Comparison of ENCODE assay signal across 14 cellular contexts in the genomic region with DNA sequence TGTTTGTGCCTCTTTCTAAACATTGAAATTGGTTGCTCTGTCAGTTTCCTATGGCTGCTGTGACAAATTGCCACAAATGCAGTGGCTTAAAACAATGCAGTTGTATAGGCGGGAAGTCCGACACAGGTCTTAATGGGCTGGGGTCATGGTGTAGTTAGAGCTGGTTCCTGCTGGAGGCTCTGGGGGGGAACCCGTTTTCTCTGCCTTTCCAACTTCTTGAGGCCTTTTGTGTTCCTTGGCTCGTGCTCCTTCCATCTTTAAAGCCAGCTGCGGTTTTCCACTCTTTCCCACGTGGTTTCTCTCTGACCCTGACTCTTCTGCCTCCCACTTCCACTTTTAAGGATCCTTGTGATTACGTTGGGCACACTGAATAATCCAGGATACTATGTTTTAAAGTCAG. TPM values are rescaled to one million over a fixed set of nuclear protein-coding genes. Genes with fewer than 3 reads are reported as not detected.
A peak's percentile ranks its signal among the peaks of the same experiment; 100 is the strongest.
DNase-seq lines count a peak whose midpoint lies in the region; ATAC-seq, FAIRE-seq and TF ChIP-seq lines count a peak whose summit lies in the region.
"Had no signal": no experiment of that assay in that cellular context is flagged by ENCODE, and none has a peak within 500 bp of the region (broad histone marks: within the 10 kb centered on the region; RNA-seq: fewer than 3 reads in every experiment).

No MANE protein-coding gene starts in this region.

- H3K4me1 Mint-ChIP-seq in HFFc6 (ENCODE audit: low read depth), result peaks cover 45% of the 10 kb centered on the region
- no peaks in the 10 kb centered on the region for H3K4me1 Mint-ChIP-seq in activated CD4-positive, alpha-beta T cell treated with anti-CD3 and anti-CD28 coated beads, Interleukin-2, amount 10 ng/mL, durations not matched to agents 7 days and 5 days

- no peaks in the 10 kb centered on the region for H3K27me3 ChIP-seq in skeletal muscle tissue (ENCODE audit: control insufficient read depth in 3 of 3, insufficient read depth in 3 of 3, low read length in 3 of 3)
- H3K27me3 ChIP-seq: SJSA1, tibial nerve had no signal

- H3K27me3 Mint-ChIP-seq in HFFc6 (ENCODE audit: insufficient read depth), result no peaks in the 10 kb centered on the region
- H3K27me3 Mint-ChIP-seq in activated CD4-positive, alpha-beta T cell treated with anti-CD3 and anti-CD28 coated beads, Interleukin-2, amount 10 ng/mL, durations not matched to agents 7 days and 5 days, result peaks cover 15% of the 10 kb centered on the region

- H3K4me1 ChIP-seq in kidney (ENCODE audit: control insufficient read depth in 1 of 2, insufficient read depth in 1 of 2, low read depth in 1 of 2, low read length in 2 of 2), result peaks cover 9 to 21% of the 10 kb centered on the region in 2 donors
- peaks cover 37 to 42% (median 41%) of the 10 kb centered on the region in 3 donors for H3K4me1 ChIP-seq in skeletal muscle tissue (ENCODE audit: control insufficient read depth in 3 of 3, insufficient read depth in 3 of 3, low read length in 3 of 3)

- intact Hi-C loops in kidney (cut with DNase I), result no loop called here

- H3K4me3 ChIP-seq in choroid plexus epithelial cell (ENCODE audit: low read depth, low read length), result no peak overlapping the region
- H3K4me3 ChIP-seq in kidney (ENCODE audit: low read length in 2 of 2), result no peak overlapping the region
- no peak overlapping the region for H3K4me3 ChIP-seq in skeletal muscle tissue (ENCODE audit: low read length in 3 of 3)
- H3K4me3 ChIP-seq: SJSA1, tibial nerve had no signal

- H3K36me3 ChIP-seq in kidney (ENCODE audit: control insufficient read depth in 1 of 2, insufficient read depth in 2 of 2, low read length in 2 of 2), result peaks cover 0 to 3% of the 10 kb centered on the region in 2 donors
- no peaks in the 10 kb centered on the region for H3K36me3 ChIP-seq in skeletal muscle tissue (ENCODE audit: control insufficient read depth in 3 of 3, insufficient read depth in 3 of 3, low read length in 3 of 3)
- H3K36me3 ChIP-seq: SJSA1, tibial nerve had no signal

- H3K9ac ChIP-seq in kidney (ENCODE audit: low read length in 2 of 2) (no peak overlapping the region), skeletal muscle tissue (ENCODE audit: low read depth in 1 of 3, low read length in 3 of 3) (no peak overlapping the region)

- H3K27ac ChIP-seq in kidney (ENCODE audit: low read depth in 2 of 2, low read length in 2 of 2) (peak overlapping the region; percentile 9 to 71), skeletal muscle tissue (ENCODE audit: low read depth, low read length) (peak overlapping the region; percentile 52)
- H3K27ac ChIP-seq: SJSA1 had no signal

- FAIRE-seq in kidney (lab: Jason Lieb, UNC), result no peak

- CTCF ChIA-PET in activated CD4-positive, alpha-beta T cell treated with anti-CD3 and anti-CD28 coated beads, Interleukin-2, amount 10 ng/mL, durations not matched to agents 7 days and 5 days (lab: Charles Lee), result interaction anchor here (1.4 kb wide), 1 partner anchor 11 kb away, joined by 3 read pairs; no protein-coding TSS in a partner anchor

- H3K9me3 ChIP-seq in kidney (ENCODE audit: control insufficient read depth in 1 of 2, low read length in 2 of 2) (no peaks in the 10 kb centered on the region), skeletal muscle tissue (ENCODE audit: control insufficient read depth in 3 of 3, low read length in 3 of 3) (no peaks in the 10 kb centered on the region)
- H3K9me3 ChIP-seq: SJSA1, tibial nerve had no signal

- POLR2A ChIA-PET in activated CD4-positive, alpha-beta T cell treated with anti-CD3 and anti-CD28 coated beads, Interleukin-2, amount 10 ng/mL, durations not matched to agents 7 days and 5 days (lab: Charles Lee), result no interaction called here

- peaks cover 5% of the 10 kb centered on the region; the same call in 1 of the 2 replicates for H3K36me3 Mint-ChIP-seq in HFFc6 (ENCODE audit: low read depth)
- no peaks in the 10 kb centered on the region for H3K36me3 Mint-ChIP-seq in activated CD4-positive, alpha-beta T cell treated with anti-CD3 and anti-CD28 coated beads, Interleukin-2, amount 10 ng/mL, durations not matched to agents 7 days and 5 days (ENCODE audit: low read depth)

- ATAC-seq in GM21390 (IDR thresholded peaks at IDR 0.05; ENCODE audit: unreplicated experiment), result no peak

- DNase-seq in HFFc6 (no peak), choroid plexus epithelial cell (ENCODE audit: low read depth) (peak; percentile 50), kidney (no peak), inferior parietal cortex (ENCODE audit: extremely low spot score) (no peak), COR-L47 (lab: John Stamatoyannopoulos, UW) (no peak)
- no peak for DNase-seq in activated CD4-positive, alpha-beta T cell treated with anti-CD3 and anti-CD28 coated beads, Interleukin-2, amount 10 ng/mL, durations not matched to agents 7 days and 5 days
- DNase-seq: activated T-cell treated with anti-CD3 and anti-CD28 coated beads for 4 hours, AML-193, DND-41, MM.1S had no signal

- H3K9me3 Mint-ChIP-seq in HFFc6, result no peaks in the 10 kb centered on the region
- no peaks in the 10 kb centered on the region for H3K9me3 Mint-ChIP-seq in activated CD4-positive, alpha-beta T cell treated with anti-CD3 and anti-CD28 coated beads, Interleukin-2, amount 10 ng/mL, durations not matched to agents 7 days and 5 days

- TF ChIP-seq CTCF in HFFc6 (IDR thresholded peaks at IDR 0.05) (no peak), choroid plexus epithelial cell (conservative IDR thresholded peaks at IDR 0.05; ENCODE audit: low read depth, low read length) (no peak), kidney (IDR thresholded peaks at IDR 0.05; ENCODE audit: borderline replicate concordance, extremely low read depth, insufficient read depth) (no peak)

- peak overlapping the region; percentile 53; the same call in 1 of the 2 replicates for H3K4me3 Mint-ChIP-seq in HFFc6
- no peak overlapping the region for H3K4me3 Mint-ChIP-seq in activated CD4-positive, alpha-beta T cell treated with anti-CD3 and anti-CD28 coated beads, Interleukin-2, amount 10 ng/mL, durations not matched to agents 7 days and 5 days

- peak overlapping the region; percentile 90 for H3K27ac Mint-ChIP-seq in HFFc6
- H3K27ac Mint-ChIP-seq in activated CD4-positive, alpha-beta T cell treated with anti-CD3 and anti-CD28 coated beads, Interleukin-2, amount 10 ng/mL, durations not matched to agents 7 days and 5 days, result no peak overlapping the region

RNA-seq across cellular contexts. Expression of a gene that starts 12.5 kb away (rescaled TPM):
- 10 to 100 TPM; 40.1 to 47.4 (median 42.7) TPM for total RNA-seq in HFFc6 (2021; fragmentation: NEBNext Ultra II Directional; extraction: Animal tissue kit (Norgen Biotek cat#: 25700))
- total RNA-seq in kidney (45.4 TPM), skeletal muscle tissue (18.3 TPM)
- polyA plus RNA-seq in kidney (ENCODE audit: insufficient read depth, low read depth, low replicate concordance), result 18.0 TPM
- 1 to 10 TPM; 1.8 to 2.1 TPM for total RNA-seq in activated CD4-positive, alpha-beta T cell treated with anti-CD3 and anti-CD28 coated beads, Interleukin-2, amount 10 ng/mL, durations not matched to agents 7 days and 5 days
